Comparison of ENCODE assay signal across 8 cellular contexts in genomic region chr2:204452464-204453023, GRCh38.
A peak's percentile ranks its signal among the peaks of the same experiment; 100 is the strongest.
DNase-seq lines count a peak whose midpoint lies in the region; ATAC-seq and TF ChIP-seq lines count a peak whose summit lies in the region.

No MANE protein-coding gene starts in this region.

- H3K27ac Mint-ChIP-seq in nephron, result peak overlapping the region; percentile 75 to 96 (median 87)

- H3K4me1 Mint-ChIP-seq in nephron, result peaks cover 29% of the 10 kb centered on the region

- no peak for TF ChIP-seq CTCF in nephron (IDR thresholded peaks at IDR 0.05; ENCODE audit: unreplicated experiment in 3 of 3)

- no peak for ATAC-seq in GM18502 (IDR thresholded peaks at IDR 0.05; ENCODE audit: poor library complexity, unreplicated experiment)
- ATAC-seq in GM21367 (IDR thresholded peaks at IDR 0.05; ENCODE audit: unreplicated experiment), result no peak
- ATAC-seq in GM21390 (IDR thresholded peaks at IDR 0.05; ENCODE audit: unreplicated experiment), result no peak
- ATAC-seq in activated CD4-positive, CD25-positive, alpha-beta regulatory T cell treated with anti-CD3 and anti-CD28 coated beads, Interleukin-2, amount 50 U/mL, for 24 hours, result no peak

- no peak overlapping the region for H3K4me3 Mint-ChIP-seq in nephron

- DNase-seq in DMS153 (lab: John Stamatoyannopoulos, UW) (peak; percentile 75), NCI-H460 (ENCODE audit: extremely low read depth, low read depth) (peak; percentile 56), epidermal melanocyte (ENCODE audit: insufficient read length, low spot score) (peak; percentile 57)

- no peaks in the 10 kb centered on the region for H3K9me3 Mint-ChIP-seq in nephron

- H3K27me3 Mint-ChIP-seq in nephron (ENCODE audit: low read depth), result peaks cover 4% of the 10 kb centered on the region

- no peaks in the 10 kb centered on the region for H3K36me3 Mint-ChIP-seq in nephron (ENCODE audit: low read depth)
